ENCODE assay signal across 8 cellular contexts in genomic region chr7:17940302-17941170, GRCh38. TPM values are rescaled to one million over a fixed set of nuclear protein-coding genes. Genes with fewer than 3 reads are reported as not detected.
DNase-seq lines count a peak whose midpoint lies in the region; ATAC-seq and TF ChIP-seq lines count a peak whose summit lies in the region.

A gene with protein sequence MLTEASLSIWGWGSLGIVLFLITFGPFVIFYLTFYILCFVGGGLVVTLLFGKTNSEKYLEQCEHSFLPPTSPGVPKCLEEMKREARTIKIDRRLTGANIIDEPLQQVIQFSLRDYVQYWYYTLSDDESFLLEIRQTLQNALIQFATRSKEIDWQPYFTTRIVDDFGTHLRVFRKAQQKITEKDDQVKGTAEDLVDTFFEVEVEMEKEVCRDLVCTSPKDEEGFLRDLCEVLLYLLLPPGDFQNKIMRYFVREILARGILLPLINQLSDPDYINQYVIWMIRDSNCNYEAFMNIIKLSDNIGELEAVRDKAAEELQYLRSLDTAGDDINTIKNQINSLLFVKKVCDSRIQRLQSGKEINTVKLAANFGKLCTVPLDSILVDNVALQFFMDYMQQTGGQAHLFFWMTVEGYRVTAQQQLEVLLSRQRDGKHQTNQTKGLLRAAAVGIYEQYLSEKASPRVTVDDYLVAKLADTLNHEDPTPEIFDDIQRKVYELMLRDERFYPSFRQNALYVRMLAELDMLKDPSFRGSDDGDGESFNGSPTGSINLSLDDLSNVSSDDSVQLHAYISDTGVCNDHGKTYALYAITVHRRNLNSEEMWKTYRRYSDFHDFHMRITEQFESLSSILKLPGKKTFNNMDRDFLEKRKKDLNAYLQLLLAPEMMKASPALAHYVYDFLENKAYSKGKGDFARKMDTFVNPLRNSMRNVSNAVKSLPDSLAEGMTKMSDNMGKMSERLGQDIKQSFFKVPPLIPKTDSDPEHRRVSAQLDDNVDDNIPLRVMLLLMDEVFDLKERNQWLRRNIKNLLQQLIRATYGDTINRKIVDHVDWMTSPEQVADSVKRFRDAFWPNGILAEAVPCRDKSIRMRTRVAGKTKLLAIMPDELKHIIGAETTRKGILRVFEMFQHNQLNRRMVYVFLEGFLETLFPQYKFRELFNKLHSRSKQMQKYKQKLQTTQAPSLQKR (minus strand): TSS chr7:17940494. CDS start chr7:17940295, 199 bp downstream.

- H3K27ac ChIP-seq in PC-9: peak within 1 kb of the TSS; percentile 81
- H3K27ac ChIP-seq in esophagus (ENCODE audit: low read depth in 2 of 2, low read length in 1 of 2): peak within 1 kb of the TSS; percentile 83 to 89
- peak within 1 kb of the TSS; percentile 89 for H3K27ac ChIP-seq in muscle layer of colon (ENCODE audit: low read depth, low read length)

- POLR2A ChIA-PET in PC-9 (lab: Charles Lee; ENCODE audit: unreplicated experiment): no interaction called here

- intact Hi-C loops in PC-9 (cut with micrococcal nuclease; ENCODE audit: unreplicated experiment): loop anchor here (10.0 kb wide), 2 partner anchors 166 to 236 kb away; no protein-coding TSS in a partner anchor

- CTCF ChIA-PET in PC-9 (lab: Charles Lee): no interaction called here

- 0% methylated on average over 78 of the region's 78 CpGs for WGBS in esophagus, 2 donors

- peaks cover 6% of the 10 kb centered on the region for H3K9me2 ChIP-seq in PC-9 (ENCODE audit: insufficient read depth)

- no peaks in the 10 kb centered on the region for H3K9me3 ChIP-seq in PC-9 (ENCODE audit: insufficient read depth, low read depth)
- H3K9me3 ChIP-seq in esophagus (ENCODE audit: control insufficient read depth in 2 of 2, insufficient read depth in 1 of 2, low read depth in 1 of 2, low read length in 1 of 2): no peaks in the 10 kb centered on the region
- no peaks in the 10 kb centered on the region for H3K9me3 ChIP-seq in muscle layer of colon (ENCODE audit: low read length)

- H3K4me3 Mint-ChIP-seq in activated T-cell treated with anti-CD3 and anti-CD28 coated beads, Interleukin-2, amount 50 U/mL, for 24 hours: peak within 1 kb of the TSS; percentile 97

- DNase-seq in DMS79 (lab: John Stamatoyannopoulos, UW) (peak; percentile 93), KBM-7 (peak; percentile 91), PC-9 (peak; percentile 87 to 91)
- peak; percentile 90 for DNase-seq in activated T-cell treated with anti-CD3 and anti-CD28 coated beads, Interleukin-2, amount 50 U/mL, for 24 hours
- peak; percentile 75 for DNase-seq in stimulated activated CD8-positive, alpha-beta memory T cell treated with anti-CD3 and anti-CD28 coated beads, Interleukin-7, amount 100 ng/mL, for 24 hours (ENCODE audit: low read depth)

- peaks cover 31% of the 10 kb centered on the region for H3K36me3 Mint-ChIP-seq in activated T-cell treated with anti-CD3 and anti-CD28 coated beads, Interleukin-2, amount 50 U/mL, for 24 hours (ENCODE audit: low read depth)

- in situ Hi-C loops in KBM-7 (cut with MboI; ENCODE audit: low pct_unique_long_range_greater_than_20kb, low sequenced_read_pairs): no loop called here

- H3K4me1 Mint-ChIP-seq in activated T-cell treated with anti-CD3 and anti-CD28 coated beads, Interleukin-2, amount 50 U/mL, for 24 hours (ENCODE audit: low read depth): peaks cover 48% of the 10 kb centered on the region

- H3K36me3 ChIP-seq in PC-9 (ENCODE audit: low read depth): peaks cover 8% of the 10 kb centered on the region
- H3K36me3 ChIP-seq in esophagus (ENCODE audit: control insufficient read depth in 2 of 2, insufficient read depth in 2 of 2, low read length in 1 of 2): no peaks in the 10 kb centered on the region
- no peaks in the 10 kb centered on the region for H3K36me3 ChIP-seq in muscle layer of colon (ENCODE audit: insufficient read depth, low read length)

- peak within 1 kb of the TSS; percentile 98 for H3K27ac Mint-ChIP-seq in activated T-cell treated with anti-CD3 and anti-CD28 coated beads, Interleukin-2, amount 50 U/mL, for 24 hours

- H3K27me3 ChIP-seq in PC-9 (ENCODE audit: insufficient read depth, low read depth) (no peaks in the 10 kb centered on the region), esophagus (ENCODE audit: control insufficient read depth in 1 of 2, insufficient read depth in 2 of 2, low read length in 2 of 2) (no peaks in the 10 kb centered on the region), muscle layer of colon (ENCODE audit: control insufficient read depth in 1 of 2, insufficient read depth in 2 of 2, low read length in 2 of 2) (no peaks in the 10 kb centered on the region)

- peak; percentile 93 for ATAC-seq in GM21717 (IDR thresholded peaks at IDR 0.05; ENCODE audit: unreplicated experiment)

- H4K20me1 ChIP-seq in PC-9 (ENCODE audit: insufficient read depth): no peaks in the 10 kb centered on the region

- H3K4me3 ChIP-seq in PC-9: peak within 1 kb of the TSS; percentile 81
- peak within 1 kb of the TSS; percentile 90 to 96 for H3K4me3 ChIP-seq in esophagus (ENCODE audit: low read depth in 1 of 2, low read length in 2 of 2)
- H3K4me3 ChIP-seq in muscle layer of colon (ENCODE audit: low read depth in 1 of 2, low read length in 2 of 2): peak within 1 kb of the TSS; percentile 79 to 98

- no peaks in the 10 kb centered on the region for H3K27me3 Mint-ChIP-seq in activated T-cell treated with anti-CD3 and anti-CD28 coated beads, Interleukin-2, amount 50 U/mL, for 24 hours

- BruUV-seq in PC-9 (replicated peaks; lab: Mats Ljungman, UMichigan): TSS peak; percentile 76

- H3K4me1 ChIP-seq in PC-9 (replicated peaks; ENCODE audit: insufficient read depth) (peaks cover 41% of the 10 kb centered on the region), esophagus (ENCODE audit: control insufficient read depth in 2 of 2, insufficient read depth in 2 of 2, low read length in 1 of 2) (no peaks in the 10 kb centered on the region), muscle layer of colon (ENCODE audit: insufficient read depth, low read length) (peaks cover 10% of the 10 kb centered on the region)

- H3K79me2 ChIP-seq in PC-9 (ENCODE audit: low read depth): peaks cover 55% of the 10 kb centered on the region

- H3F3A ChIP-seq in PC-9 (ENCODE audit: insufficient read depth, low read depth): peaks cover 18% of the 10 kb centered on the region; the same call in 1 of the 2 replicates

- peak within 1 kb of the TSS; percentile 99 for H2AFZ ChIP-seq in PC-9

- H3K9ac ChIP-seq in muscle layer of colon (ENCODE audit: low read length): peak within 1 kb of the TSS; percentile 94

- peak; percentile 46 for TF ChIP-seq CTCF in PC-9 (conservative IDR thresholded peaks at IDR 0.05)

- peak within 1 kb of the TSS; percentile 76 for H3K4me2 ChIP-seq in PC-9

- no peaks in the 10 kb centered on the region for H3K9me3 Mint-ChIP-seq in activated T-cell treated with anti-CD3 and anti-CD28 coated beads, Interleukin-2, amount 50 U/mL, for 24 hours

RNA-seq across cellular contexts. Expression of the gene that starts here (rescaled TPM):
- 48.8 and 56.3 TPM in 2 replicates for total RNA-seq in PC-9 (2021)
- 1 to 10 TPM; 6.6 to 7.4 TPM for polyA plus RNA-seq in esophagus

Comparison
In these comparisons a context has a peak if more than half of its experiments do, and no peak if none do; other contexts are left out.
1. Peak in every context shown above with its lines: DNase-seq, ATAC-seq, H3K4me3 ChIP-seq and H3K27ac ChIP-seq.